9 cellular contexts compared by ENCODE assay signal in the genomic region with DNA sequence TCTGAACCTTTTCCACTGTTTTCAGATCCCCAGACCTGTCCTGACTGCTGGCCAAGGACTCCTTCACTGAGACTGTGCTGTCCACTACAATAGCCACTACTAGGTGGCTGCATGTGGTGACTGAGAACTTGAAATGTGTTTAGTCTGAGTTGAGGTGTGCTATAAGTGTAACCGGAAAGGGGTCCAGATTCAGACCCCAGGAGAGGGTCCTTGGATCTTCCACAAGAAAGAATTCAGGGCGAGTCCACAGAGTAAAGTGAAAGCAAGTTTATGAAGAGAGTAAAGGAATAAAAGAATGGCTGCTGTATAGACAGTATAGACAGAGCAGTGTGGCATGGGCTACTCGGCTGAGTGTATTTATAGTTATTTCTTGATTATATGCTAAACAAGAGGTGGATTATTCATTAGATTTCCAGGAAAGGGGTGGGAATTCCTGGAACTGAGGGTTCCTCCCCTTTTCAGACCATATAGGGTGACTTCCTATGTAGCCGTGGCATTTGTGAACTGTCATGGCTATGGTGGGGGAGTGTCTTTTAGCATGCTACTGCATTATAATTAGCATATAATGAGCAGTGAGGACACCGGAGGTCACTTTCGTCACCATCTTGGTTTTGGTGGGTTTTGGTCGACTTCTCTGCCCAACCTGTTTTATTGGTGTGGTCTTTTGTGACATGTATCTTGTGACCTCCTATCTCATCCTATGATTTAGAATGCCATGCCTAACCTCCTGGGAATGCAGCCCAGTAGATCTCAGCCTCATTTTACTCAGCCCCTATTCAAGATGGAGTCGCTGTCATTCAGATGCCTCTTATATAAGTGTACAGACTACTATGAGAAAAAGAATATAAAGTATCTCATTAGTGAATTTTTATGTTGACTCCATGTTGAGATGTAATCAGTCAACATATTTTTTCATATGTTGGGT.
DNase-seq lines count a peak whose midpoint lies in the region; ATAC-seq and TF ChIP-seq lines count a peak whose summit lies in the region.
"Had no signal": no experiment of that assay in that cellular context is flagged by ENCODE, and none has a peak within 500 bp of the region (broad histone marks: within the 10 kb centered on the region; RNA-seq: fewer than 3 reads in every experiment).

No MANE protein-coding gene starts in this region.

- H3K9me3 Mint-ChIP-seq in activated T-cell treated with anti-CD3 and anti-CD28 coated beads, Interleukin-2, amount 50 U/mL, for 24 hours = no peaks in the 10 kb centered on the region
- H3K9me3 Mint-ChIP-seq in T-helper 2 cell treated with Interferon-gamma antibody and Interleukin-4, amounts not matched to agents 5 μg/mL and 100 μg/mL, for 36 hours = no peaks in the 10 kb centered on the region
- H3K9me3 Mint-ChIP-seq in stimulated activated naive CD8-positive, alpha-beta T cell treated with anti-CD3 and anti-CD28 coated beads, Interleukin-15, amount 100 ng/mL, for 72 hours = no peaks in the 10 kb centered on the region
- no peaks in the 10 kb centered on the region for H3K9me3 Mint-ChIP-seq in HFFc6

- H3K4me3 Mint-ChIP-seq in activated T-cell treated with anti-CD3 and anti-CD28 coated beads, Interleukin-2, amount 50 U/mL, for 24 hours = peak overlapping the region; percentile 21
- H3K4me3 Mint-ChIP-seq in T-helper 2 cell treated with Interferon-gamma antibody and Interleukin-4, amounts not matched to agents 5 μg/mL and 100 μg/mL, for 36 hours = peak overlapping the region; percentile 48
- H3K4me3 Mint-ChIP-seq in stimulated activated naive CD8-positive, alpha-beta T cell treated with anti-CD3 and anti-CD28 coated beads, Interleukin-15, amount 100 ng/mL, for 72 hours = no peak overlapping the region
- no peak overlapping the region for H3K4me3 Mint-ChIP-seq in HFFc6

- no peak for DNase-seq in activated T-cell treated with anti-CD3 and anti-CD28 coated beads, Interleukin-2, amount 50 U/mL, for 24 hours
- no peak for DNase-seq in activated T-cell treated with anti-CD3 and anti-CD28 coated beads, Interleukin-2, amount 50 U/mL, for 1 hour
- DNase-seq in T-helper 2 cell treated with Interferon-gamma antibody and Interleukin-4, amounts not matched to agents 5 μg/mL and 100 μg/mL, for 36 hours (ENCODE audit: low spot score) = peak; percentile 47
- DNase-seq in fibroblast of pulmonary artery (ENCODE audit: low read depth) (peak; percentile 54), HFFc6 (no peak), NCI-H1092 (lab: John Stamatoyannopoulos, UW) (no peak)
- DNase-seq in stimulated activated naive CD8-positive, alpha-beta T cell treated with anti-CD3 and anti-CD28 coated beads, Interleukin-15, amount 100 ng/mL, for 72 hours = peak; percentile 45 to 46

- H3K4me3 ChIP-seq in fibroblast of pulmonary artery (replicated peaks; ENCODE audit: low read depth, low read length) = no peak overlapping the region
- H3K4me3 ChIP-seq: HAP-1 had no signal

- H3K36me3 Mint-ChIP-seq in activated T-cell treated with anti-CD3 and anti-CD28 coated beads, Interleukin-2, amount 50 U/mL, for 24 hours (ENCODE audit: low read depth) = peaks cover 65% of the 10 kb centered on the region
- peaks cover 7% of the 10 kb centered on the region for H3K36me3 Mint-ChIP-seq in T-helper 2 cell treated with Interferon-gamma antibody and Interleukin-4, amounts not matched to agents 5 μg/mL and 100 μg/mL, for 36 hours (ENCODE audit: low read depth)
- H3K36me3 Mint-ChIP-seq in HFFc6 (ENCODE audit: low read depth) = no peaks in the 10 kb centered on the region

- H3K27me3 Mint-ChIP-seq in activated T-cell treated with anti-CD3 and anti-CD28 coated beads, Interleukin-2, amount 50 U/mL, for 24 hours = no peaks in the 10 kb centered on the region
- H3K27me3 Mint-ChIP-seq in T-helper 2 cell treated with Interferon-gamma antibody and Interleukin-4, amounts not matched to agents 5 μg/mL and 100 μg/mL, for 36 hours (ENCODE audit: low read depth) = no peaks in the 10 kb centered on the region
- H3K27me3 Mint-ChIP-seq in stimulated activated naive CD8-positive, alpha-beta T cell treated with anti-CD3 and anti-CD28 coated beads, Interleukin-15, amount 100 ng/mL, for 72 hours = no peaks in the 10 kb centered on the region
- no peaks in the 10 kb centered on the region; the same call in 1 of the 2 replicates for H3K27me3 Mint-ChIP-seq in HFFc6 (ENCODE audit: insufficient read depth)

- H3K4me1 Mint-ChIP-seq in activated T-cell treated with anti-CD3 and anti-CD28 coated beads, Interleukin-2, amount 50 U/mL, for 24 hours (ENCODE audit: low read depth) = peaks cover 95% of the 10 kb centered on the region
- H3K4me1 Mint-ChIP-seq in T-helper 2 cell treated with Interferon-gamma antibody and Interleukin-4, amounts not matched to agents 5 μg/mL and 100 μg/mL, for 36 hours (ENCODE audit: low read depth) = peaks cover 72% of the 10 kb centered on the region
- H3K4me1 Mint-ChIP-seq in stimulated activated naive CD8-positive, alpha-beta T cell treated with anti-CD3 and anti-CD28 coated beads, Interleukin-15, amount 100 ng/mL, for 72 hours = peaks cover 96% of the 10 kb centered on the region
- H3K4me1 Mint-ChIP-seq in HFFc6 (ENCODE audit: low read depth) = peaks cover 20% of the 10 kb centered on the region

- TF ChIP-seq CTCF in fibroblast of pulmonary artery (IDR thresholded peaks at IDR 0.05; ENCODE audit: low read length, missing control alignments) (no peak), HFFc6 (IDR thresholded peaks at IDR 0.05) (no peak)

- peak; percentile 89 for ATAC-seq in stimulated activated naive CD8-positive, alpha-beta T cell treated with anti-CD3 and anti-CD28 coated beads, Interleukin-15, amount 100 ng/mL, for 72 hours
- ATAC-seq in GM19455 (IDR thresholded peaks at IDR 0.05; ENCODE audit: unreplicated experiment) = no peak

- peak overlapping the region; percentile 88 for H3K27ac Mint-ChIP-seq in activated T-cell treated with anti-CD3 and anti-CD28 coated beads, Interleukin-2, amount 50 U/mL, for 24 hours
- peak overlapping the region; percentile 72 for H3K27ac Mint-ChIP-seq in T-helper 2 cell treated with Interferon-gamma antibody and Interleukin-4, amounts not matched to agents 5 μg/mL and 100 μg/mL, for 36 hours
- H3K27ac Mint-ChIP-seq in stimulated activated naive CD8-positive, alpha-beta T cell treated with anti-CD3 and anti-CD28 coated beads, Interleukin-15, amount 100 ng/mL, for 72 hours = no peak overlapping the region
- no peak overlapping the region for H3K27ac Mint-ChIP-seq in HFFc6

Comparison
In these comparisons a context has a peak if more than half of its experiments do, and no peak if none do; other contexts are left out.
1. DNase-seq: peak in T-helper 2 cell treated with Interferon-gamma antibody and Interleukin-4, amounts not matched to agents 5 μg/mL and 100 μg/mL, for 36 hours (single experiment), fibroblast of pulmonary artery (single experiment) and stimulated activated naive CD8-positive, alpha-beta T cell treated with anti-CD3 and anti-CD28 coated beads, Interleukin-15, amount 100 ng/mL, for 72 hours (2 of 2); none in activated T-cell treated with anti-CD3 and anti-CD28 coated beads, Interleukin-2, amount 50 U/mL, for 24 hours (single experiment), activated T-cell treated with anti-CD3 and anti-CD28 coated beads, Interleukin-2, amount 50 U/mL, for 1 hour (single experiment), HFFc6 (single experiment) and NCI-H1092 (single experiment).
2. H3K27ac Mint-ChIP-seq: peak in activated T-cell treated with anti-CD3 and anti-CD28 coated beads, Interleukin-2, amount 50 U/mL, for 24 hours (single experiment) and T-helper 2 cell treated with Interferon-gamma antibody and Interleukin-4, amounts not matched to agents 5 μg/mL and 100 μg/mL, for 36 hours (single experiment); none in stimulated activated naive CD8-positive, alpha-beta T cell treated with anti-CD3 and anti-CD28 coated beads, Interleukin-15, amount 100 ng/mL, for 72 hours (0 of 2) and HFFc6 (single experiment).
3. H3K4me3 Mint-ChIP-seq: peak in activated T-cell treated with anti-CD3 and anti-CD28 coated beads, Interleukin-2, amount 50 U/mL, for 24 hours (single experiment) and T-helper 2 cell treated with Interferon-gamma antibody and Interleukin-4, amounts not matched to agents 5 μg/mL and 100 μg/mL, for 36 hours (single experiment); none in stimulated activated naive CD8-positive, alpha-beta T cell treated with anti-CD3 and anti-CD28 coated beads, Interleukin-15, amount 100 ng/mL, for 72 hours (0 of 2) and HFFc6 (single experiment).